ENCODE assay signal across 1 cellular context in genomic region chr4:72846280-72847111, GRCh38.
TF ChIP-seq lines count a peak whose summit lies in the region.

No MANE protein-coding gene starts in this region.

TF ChIP-seq in GM12878, 131 proteins besides CTCF, POLR2A, EP300 and RAD21 (continued from another document):
- TF ChIP-seq SMC3 (IDR thresholded peaks at IDR 0.05; ENCODE audit: borderline replicate concordance, low read length) = no peak
- no peak for TF ChIP-seq HDAC2 (IDR thresholded peaks at IDR 0.05)
- TF ChIP-seq BRCA1 (IDR thresholded peaks at IDR 0.05; ENCODE audit: low read depth, low read length) = no peak
- TF ChIP-seq ZBTB40 (IDR thresholded peaks at IDR 0.05; ENCODE audit: borderline replicate concordance) = no peak
- TF ChIP-seq ZBTB33 (IDR thresholded peaks at IDR 0.05) = no peak
- TF ChIP-seq NFXL1 (IDR thresholded peaks at IDR 0.05; ENCODE audit: borderline replicate concordance) = no peak
TF ChIP-seq in GM12878: peak in this region for 0.
